8 cellular contexts compared by ENCODE assay signal in the genomic region with DNA sequence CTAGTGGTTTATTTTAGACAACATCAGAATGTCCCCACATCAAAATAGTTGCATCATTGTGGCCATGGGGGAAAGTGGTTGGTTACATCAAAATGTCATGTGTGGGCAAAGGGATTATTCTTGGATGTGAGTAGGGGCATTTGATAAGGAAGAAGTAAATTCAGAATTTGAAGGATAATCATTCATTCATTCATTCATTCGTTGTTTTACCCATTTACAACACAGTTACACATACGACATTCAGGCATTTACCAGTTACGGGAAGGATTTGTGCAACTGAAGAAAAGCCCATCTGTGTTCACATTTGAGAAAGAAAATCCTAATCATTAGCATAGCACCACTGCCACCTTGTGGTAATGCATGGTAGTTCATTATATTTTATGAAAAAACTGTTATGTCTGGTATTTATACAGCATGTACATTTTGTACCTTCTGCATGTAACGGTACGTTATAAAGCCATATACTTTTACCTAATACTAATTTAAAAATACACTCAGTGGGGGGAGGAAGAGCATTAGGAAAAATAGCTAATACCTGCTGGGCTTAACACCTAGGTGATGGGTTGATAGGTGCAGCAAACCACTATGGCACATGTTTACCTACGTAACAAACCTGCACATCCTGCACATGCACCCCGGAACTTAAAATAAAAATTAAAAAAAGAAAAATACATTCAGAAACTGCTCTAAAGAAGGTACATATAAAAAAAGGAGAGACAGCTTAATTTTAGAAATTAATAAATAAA.
A peak's percentile ranks its signal among the peaks of the same experiment; 100 is the strongest.
DNase-seq lines count a peak whose midpoint lies in the region; ATAC-seq and TF ChIP-seq lines count a peak whose summit lies in the region.

No MANE protein-coding gene starts in this region.

- H3K27ac Mint-ChIP-seq in activated naive CD8-positive, alpha-beta T cell treated with anti-CD3 and anti-CD28 coated beads, Interleukin-2, amount 10 ng/mL, durations not matched to agents 7 days and 5 days = no peak overlapping the region
- H3K27ac Mint-ChIP-seq in activated naive CD8-positive, alpha-beta T cell treated with anti-CD3 and anti-CD28 coated beads for 36 hours = no peak overlapping the region

- peak; percentile 50 for ATAC-seq in activated naive CD8-positive, alpha-beta T cell treated with anti-CD3 and anti-CD28 coated beads, Interleukin-2, amount 10 ng/mL, durations not matched to agents 7 days and 5 days (ENCODE audit: low read depth)
- ATAC-seq in left lung (peak; percentile 82), HG03280 (IDR thresholded peaks at IDR 0.05; ENCODE audit: unreplicated experiment) (no peak)

- H3K9me3 ChIP-seq in left lung = no peaks in the 10 kb centered on the region
- no peaks in the 10 kb centered on the region for H3K9me3 ChIP-seq in stomach

- no peak overlapping the region for H3K4me3 Mint-ChIP-seq in activated naive CD8-positive, alpha-beta T cell treated with anti-CD3 and anti-CD28 coated beads, Interleukin-2, amount 10 ng/mL, durations not matched to agents 7 days and 5 days
- H3K4me3 Mint-ChIP-seq in activated naive CD8-positive, alpha-beta T cell treated with anti-CD3 and anti-CD28 coated beads for 36 hours = no peak overlapping the region

- POLR2A ChIA-PET in activated naive CD8-positive, alpha-beta T cell treated with anti-CD3 and anti-CD28 coated beads, Interleukin-2, amount 10 ng/mL, durations not matched to agents 7 days and 5 days (lab: Charles Lee) = no interaction called here

- no peak for TF ChIP-seq EP300 in stomach (IDR thresholded peaks at IDR 0.05)

- H3K27me3 ChIP-seq in left lung (no peaks in the 10 kb centered on the region), stomach (no peaks in the 10 kb centered on the region)

- TF ChIP-seq CTCF in LNCaP clone FGC (IDR thresholded peaks at IDR 0.05; ENCODE audit: control insufficient read depth, extremely low read depth, insufficient read depth) = peak; percentile 59
- TF ChIP-seq CTCF in left lung (IDR thresholded peaks at IDR 0.05) = peak; percentile 64 to 83
- peak in 5 of 7 experiments; percentile 58 to 88 (median 81) for TF ChIP-seq CTCF in stomach (IDR thresholded peaks at IDR 0.05)

- H3K27ac ChIP-seq in left lung (no peak overlapping the region), stomach (no peak overlapping the region)

- H3K4me1 Mint-ChIP-seq in activated naive CD8-positive, alpha-beta T cell treated with anti-CD3 and anti-CD28 coated beads, Interleukin-2, amount 10 ng/mL, durations not matched to agents 7 days and 5 days = peaks cover 7% of the 10 kb centered on the region
- H3K4me1 Mint-ChIP-seq in activated naive CD8-positive, alpha-beta T cell treated with anti-CD3 and anti-CD28 coated beads for 36 hours = peaks cover 15% of the 10 kb centered on the region

- no peaks in the 10 kb centered on the region for H3K27me3 Mint-ChIP-seq in activated naive CD8-positive, alpha-beta T cell treated with anti-CD3 and anti-CD28 coated beads, Interleukin-2, amount 10 ng/mL, durations not matched to agents 7 days and 5 days
- H3K27me3 Mint-ChIP-seq in activated naive CD8-positive, alpha-beta T cell treated with anti-CD3 and anti-CD28 coated beads for 36 hours = no peaks in the 10 kb centered on the region

- no peak for DNase-seq in activated naive CD8-positive, alpha-beta T cell treated with anti-CD3 and anti-CD28 coated beads, Interleukin-2, amount 10 ng/mL, durations not matched to agents 7 days and 5 days
- DNase-seq in activated naive CD8-positive, alpha-beta T cell treated with anti-CD3 and anti-CD28 coated beads for 36 hours = no peak
- DNase-seq in LNCaP clone FGC (ENCODE audit: low read depth) (peak; percentile 54), RKO (ENCODE audit: low spot score) (peak; percentile 77), left lung (no peak), stomach (no peak)
- peak; percentile 56 for DNase-seq in central memory CD4-positive, alpha-beta T cell

- H3K4me1 ChIP-seq in left lung = peaks cover 0 to 9% of the 10 kb centered on the region in 2 donors
- H3K4me1 ChIP-seq in stomach = peaks cover 0 to 18% (median 7%) of the 10 kb centered on the region in 4 donors

- 18 to 21% (median 20%) methylated on average over 7 of the region's 7 CpGs for WGBS in stomach, 5 donors

- H3K36me3 Mint-ChIP-seq in activated naive CD8-positive, alpha-beta T cell treated with anti-CD3 and anti-CD28 coated beads, Interleukin-2, amount 10 ng/mL, durations not matched to agents 7 days and 5 days = no peaks in the 10 kb centered on the region
- no peaks in the 10 kb centered on the region for H3K36me3 Mint-ChIP-seq in activated naive CD8-positive, alpha-beta T cell treated with anti-CD3 and anti-CD28 coated beads for 36 hours

- H3K36me3 ChIP-seq in left lung (no peaks in the 10 kb centered on the region), stomach (no peaks in the 10 kb centered on the region)

- no peaks in the 10 kb centered on the region for H3K9me3 Mint-ChIP-seq in activated naive CD8-positive, alpha-beta T cell treated with anti-CD3 and anti-CD28 coated beads, Interleukin-2, amount 10 ng/mL, durations not matched to agents 7 days and 5 days
- H3K9me3 Mint-ChIP-seq in activated naive CD8-positive, alpha-beta T cell treated with anti-CD3 and anti-CD28 coated beads for 36 hours = no peaks in the 10 kb centered on the region

- no peak for TF ChIP-seq POLR2A in stomach (IDR thresholded peaks at IDR 0.05)

- no peak overlapping the region for H3K4me3 ChIP-seq in LNCaP clone FGC (ENCODE audit: low read depth, low read length)
- H3K4me3 ChIP-seq in left lung = no peak overlapping the region
- no peak overlapping the region for H3K4me3 ChIP-seq in stomach

- intact Hi-C loops in left lung (cut with DNase I) = loop anchor here in 1 of 2 donors (10.0 kb wide), 1 partner anchor 446 kb away; no protein-coding TSS in a partner anchor
- intact Hi-C loops in stomach (cut with DNase I; ENCODE audit: low total_unique reads) = loop anchor here (10.0 kb wide), 1 partner anchor 206 kb away; no protein-coding TSS in a partner anchor

Comparison
In these comparisons a context has a peak if more than half of its experiments do, and no peak if none do; other contexts are left out.
1. DNase-seq: peak in LNCaP clone FGC (single experiment), RKO (single experiment) and central memory CD4-positive, alpha-beta T cell (single experiment); none in activated naive CD8-positive, alpha-beta T cell treated with anti-CD3 and anti-CD28 coated beads, Interleukin-2, amount 10 ng/mL, durations not matched to agents 7 days and 5 days (single experiment), activated naive CD8-positive, alpha-beta T cell treated with anti-CD3 and anti-CD28 coated beads for 36 hours (single experiment), left lung (0 of 2) and stomach (single experiment).
2. Peak in every context shown above with its lines, with median percentiles within 50 percentile points of each other: CTCF ChIP-seq.